In the genomic region with DNA sequence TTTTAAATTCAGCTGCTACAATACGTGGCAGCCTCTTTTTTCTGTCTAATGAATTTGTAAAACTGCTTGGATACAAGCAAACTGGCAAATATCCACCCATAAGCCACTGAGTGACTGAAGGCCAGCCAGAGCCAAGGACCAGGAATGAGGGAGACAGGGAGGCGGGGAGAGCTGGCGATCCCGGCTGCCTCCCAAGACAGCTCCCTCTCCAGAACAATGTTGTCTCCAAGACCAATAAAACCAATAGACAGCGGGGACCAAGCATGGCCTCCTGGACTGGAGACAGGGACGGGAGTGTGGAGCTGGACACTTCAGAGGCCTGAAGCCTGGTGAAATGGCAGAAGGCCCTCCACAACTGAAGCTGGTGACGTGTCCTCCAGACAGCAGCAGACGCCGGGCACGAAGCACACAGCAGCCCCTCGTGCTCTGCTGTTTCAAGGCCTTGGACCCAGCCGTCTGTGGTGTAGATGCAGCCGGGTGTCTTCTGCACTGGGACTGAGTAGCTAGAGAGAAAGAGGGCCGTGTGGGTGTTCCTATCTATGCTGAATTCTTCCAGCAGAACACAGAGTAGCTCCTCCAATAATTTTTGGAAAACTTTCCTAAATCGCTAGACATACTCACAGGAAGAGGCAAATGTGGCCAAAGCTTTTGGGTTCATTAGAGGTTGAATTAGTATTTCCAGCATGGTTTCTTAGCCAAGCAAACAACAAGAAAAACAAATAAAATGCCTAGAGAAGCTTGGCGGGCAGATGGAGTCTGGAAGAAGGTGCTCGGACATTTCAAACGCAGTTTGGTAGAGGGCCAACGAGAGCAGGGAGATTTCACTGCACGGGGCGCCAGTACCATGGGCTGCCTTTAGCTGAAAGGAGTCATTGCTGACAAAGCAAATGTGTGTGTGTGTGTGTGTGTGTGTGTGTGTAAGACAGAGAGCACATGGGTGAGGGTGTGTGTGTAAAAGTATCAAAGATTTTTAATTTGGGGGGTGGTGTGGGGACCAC, we compare ENCODE assay signal across 22 cellular contexts.
"Had no signal": no experiment of that assay in that cellular context is flagged by ENCODE, and none has a peak within 500 bp of the region (broad histone marks: within the 10 kb centered on the region; RNA-seq: fewer than 3 reads in every experiment).

No MANE protein-coding gene starts in this region.

- H3K27me3 Mint-ChIP-seq: activated naive CD8-positive, alpha-beta T cell treated with anti-CD3 and anti-CD28 coated beads, Interleukin-2, amount 10 ng/mL, durations not matched to agents 7 days and 5 days had no signal

- H3K36me3 Mint-ChIP-seq: activated naive CD8-positive, alpha-beta T cell treated with anti-CD3 and anti-CD28 coated beads, Interleukin-2, amount 10 ng/mL, durations not matched to agents 7 days and 5 days; naive thymus-derived CD8-positive, alpha-beta T cell; stimulated activated effector memory CD8-positive, alpha-beta T cell treated with anti-CD3 and anti-CD28 coated beads, Interleukin-12 subunit alpha, Interleukin-12 subunit beta, amount 100 ng/mL, for 72 hours; T-cell had no signal

- H3K4me3 Mint-ChIP-seq: activated CD8-positive, alpha-beta T cell treated with anti-CD3 and anti-CD28 coated beads, Interleukin-2, amount 10 ng/mL, durations not matched to agents 7 days and 5 days; activated naive CD4-positive, alpha-beta T cell treated with anti-CD3 and anti-CD28 coated beads for 36 hours; activated naive CD8-positive, alpha-beta T cell treated with anti-CD3 and anti-CD28 coated beads, Interleukin-2, amount 10 ng/mL, durations not matched to agents 7 days and 5 days; activated T-helper 17 cell treated with anti-CD3 and anti-CD28 coated beads, Interleukin-2, amount 50 U/mL, for 72 hours; naive thymus-derived CD8-positive, alpha-beta T cell; stimulated activated effector memory CD8-positive, alpha-beta T cell treated with anti-CD3 and anti-CD28 coated beads, Interleukin-12 subunit alpha, Interleukin-12 subunit beta, amount 100 ng/mL, for 72 hours; stimulated activated naive CD8-positive, alpha-beta T cell treated with anti-CD3 and anti-CD28 coated beads, Interleukin-15, amount 100 ng/mL, for 72 hours; T-cell; T-helper 2 cell treated with Interferon-gamma antibody and Interleukin-4, amounts not matched to agents 5 μg/mL and 100 μg/mL, for 36 hours had no signal

- DNase-seq: activated CD4-positive, alpha-beta T cell treated with anti-CD3 and anti-CD28 coated beads for 1 hour; activated CD4-positive, alpha-beta T cell treated with anti-CD3 and anti-CD28 coated beads, Interleukin-2, amount 50 U/mL, for 1 hour; activated CD8-positive, alpha-beta T cell treated with anti-CD3 and anti-CD28 coated beads, Interleukin-2, amount 10 ng/mL, durations not matched to agents 7 days and 5 days; activated naive CD4-positive, alpha-beta T cell treated with anti-CD3 and anti-CD28 coated beads for 36 hours; activated naive CD8-positive, alpha-beta T cell treated with anti-CD3 and anti-CD28 coated beads, Interleukin-2, amount 10 ng/mL, durations not matched to agents 7 days and 5 days; activated T-cell treated with anti-CD3 and anti-CD28 coated beads, Interleukin-2, amount 50 U/mL, for 1 hour; dermis blood vessel endothelial cell; effector memory CD4-positive, alpha-beta T cell; naive thymus-derived CD8-positive, alpha-beta T cell; SJCRH30; stimulated activated CD4-positive, alpha-beta T cell treated with anti-CD3 and anti-CD28 coated beads, Interleukin-2, amount 100 ng/mL, for 24 hours; stimulated activated naive CD8-positive, alpha-beta T cell treated with anti-CD3 and anti-CD28 coated beads, Interleukin-15, amount 100 ng/mL, for 72 hours; T-cell; trophoblast cell; WERI-Rb-1 had no signal

- ATAC-seq: activated CD8-positive, alpha-beta T cell treated with anti-CD3 and anti-CD28 coated beads, Interleukin-2, amount 10 ng/mL, durations not matched to agents 7 days and 5 days; activated T-helper 17 cell treated with anti-CD3 and anti-CD28 coated beads, Interleukin-2, amount 50 U/mL, for 72 hours; naive thymus-derived CD8-positive, alpha-beta T cell; stimulated activated effector memory CD8-positive, alpha-beta T cell treated with anti-CD3 and anti-CD28 coated beads, Interleukin-12 subunit alpha, Interleukin-12 subunit beta, amount 100 ng/mL, for 72 hours; stimulated activated naive CD8-positive, alpha-beta T cell treated with anti-CD3 and anti-CD28 coated beads, Interleukin-15, amount 100 ng/mL, for 72 hours; T-cell had no signal

- H3K4me1 Mint-ChIP-seq: activated naive CD8-positive, alpha-beta T cell treated with anti-CD3 and anti-CD28 coated beads, Interleukin-2, amount 10 ng/mL, durations not matched to agents 7 days and 5 days; activated T-helper 17 cell treated with anti-CD3 and anti-CD28 coated beads, Interleukin-2, amount 50 U/mL, for 72 hours; stimulated activated effector memory CD8-positive, alpha-beta T cell treated with anti-CD3 and anti-CD28 coated beads, Interleukin-12 subunit alpha, Interleukin-12 subunit beta, amount 100 ng/mL, for 72 hours; stimulated activated naive CD8-positive, alpha-beta T cell treated with anti-CD3 and anti-CD28 coated beads, Interleukin-15, amount 100 ng/mL, for 72 hours; T-cell had no signal

- H3K27ac ChIP-seq: cardiac muscle cell, esophagus muscularis mucosa, prostate gland, SJCRH30, skin epidermis, WERI-Rb-1 had no signal

- H3K9me3 Mint-ChIP-seq: activated naive CD4-positive, alpha-beta T cell treated with anti-CD3 and anti-CD28 coated beads for 36 hours; activated naive CD8-positive, alpha-beta T cell treated with anti-CD3 and anti-CD28 coated beads, Interleukin-2, amount 10 ng/mL, durations not matched to agents 7 days and 5 days; stimulated activated naive CD8-positive, alpha-beta T cell treated with anti-CD3 and anti-CD28 coated beads, Interleukin-15, amount 100 ng/mL, for 72 hours; T-helper 2 cell treated with Interferon-gamma antibody and Interleukin-4, amounts not matched to agents 5 μg/mL and 100 μg/mL, for 36 hours had no signal

- H3K27ac Mint-ChIP-seq: activated CD8-positive, alpha-beta T cell treated with anti-CD3 and anti-CD28 coated beads, Interleukin-2, amount 10 ng/mL, durations not matched to agents 7 days and 5 days; activated naive CD4-positive, alpha-beta T cell treated with anti-CD3 and anti-CD28 coated beads for 36 hours; activated naive CD8-positive, alpha-beta T cell treated with anti-CD3 and anti-CD28 coated beads, Interleukin-2, amount 10 ng/mL, durations not matched to agents 7 days and 5 days; activated T-helper 17 cell treated with anti-CD3 and anti-CD28 coated beads, Interleukin-2, amount 50 U/mL, for 72 hours; naive thymus-derived CD8-positive, alpha-beta T cell; stimulated activated effector memory CD8-positive, alpha-beta T cell treated with anti-CD3 and anti-CD28 coated beads, Interleukin-12 subunit alpha, Interleukin-12 subunit beta, amount 100 ng/mL, for 72 hours; stimulated activated naive CD8-positive, alpha-beta T cell treated with anti-CD3 and anti-CD28 coated beads, Interleukin-15, amount 100 ng/mL, for 72 hours; T-cell; T-helper 2 cell treated with Interferon-gamma antibody and Interleukin-4, amounts not matched to agents 5 μg/mL and 100 μg/mL, for 36 hours had no signal
